In the genomic region with DNA sequence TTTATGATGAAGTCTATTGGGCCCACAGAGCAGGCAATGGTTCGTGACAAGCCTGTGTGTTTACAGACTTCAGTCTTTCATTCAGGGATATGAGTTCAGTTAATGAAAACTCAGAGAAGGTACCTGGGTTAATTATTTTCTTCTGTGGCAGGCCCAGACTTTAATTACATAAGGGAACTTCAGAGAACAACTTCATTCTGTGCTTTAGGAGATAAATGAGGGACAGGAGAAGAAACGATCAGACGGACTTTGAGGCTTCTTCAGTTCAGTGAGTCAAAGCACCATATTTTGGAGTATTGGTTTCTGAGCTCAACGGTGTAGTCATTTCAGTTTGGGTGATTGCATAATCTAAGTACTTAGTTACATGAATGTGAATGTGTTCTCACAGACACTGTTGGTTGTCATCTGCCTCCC, we compare ENCODE assay signal across 25 cellular contexts.
DNase-seq lines count a peak whose midpoint lies in the region; ATAC-seq, FAIRE-seq and TF ChIP-seq lines count a peak whose summit lies in the region.
"Had no signal": no experiment of that assay in that cellular context is flagged by ENCODE, and none has a peak within 500 bp of the region (broad histone marks: within the 10 kb centered on the region; RNA-seq: fewer than 3 reads in every experiment).

No MANE protein-coding gene starts in this region.

- 49% methylated on average over 4 of the region's 4 CpGs for WGBS in hepatocyte (ENCODE audit: low lambda C conversion rate, missing lambda C conversion rate)

- DNase-seq in GM18507 (ENCODE audit: extremely low spot score, insufficient read length, low read depth) (no peak), hepatocyte (ENCODE audit: low spot score) (peak; percentile 17), brain microvascular endothelial cell (no peak), 8988T (no peak), NCI-H345 (lab: John Stamatoyannopoulos, UW) (no peak), OCI-M1 (lab: John Stamatoyannopoulos, UW) (no peak)
- DNase-seq: activated CD4-positive, alpha-beta memory T cell treated with anti-CD3 and anti-CD28 coated beads for 36 hours; activated naive CD4-positive, alpha-beta T cell treated with anti-CD3 and anti-CD28 coated beads, Interleukin-2, amount 10 ng/mL, durations not matched to agents 7 days and 5 days; effector memory CD8-positive, alpha-beta T cell; head of caudate nucleus; immature natural killer cell; NCI-H1105; NCI-H2081 treated with DMSO at 0.1 percent for 48 hours; PC-3; stimulated activated CD4-positive, alpha-beta T cell treated with anti-CD3 and anti-CD28 coated beads, Interleukin-15, amount 100 ng/mL, for 24 hours; stimulated activated naive CD4-positive, alpha-beta T cell; thyroid gland had no signal

- in situ Hi-C loops in brain microvascular endothelial cell (cut with HindIII; ENCODE audit: low pct_ligation_motif_present, low sequenced_read_pairs): no loop called here

- TF ChIP-seq CTCF in hepatocyte (IDR thresholded peaks at IDR 0.05; ENCODE audit: poor library complexity): no peak
- no peak for TF ChIP-seq CTCF in brain microvascular endothelial cell (IDR thresholded peaks at IDR 0.05; ENCODE audit: low read depth, low read length, missing control alignments)

- H4K20me1 ChIP-seq in hepatocyte (ENCODE audit: insufficient read depth, poor library complexity, severe bottlenecking): no peaks in the 10 kb centered on the region
- H4K20me1 ChIP-seq: BLaER1 had no signal

- peak; percentile 63 for FAIRE-seq in GM18507 (lab: Jason Lieb, UNC)
- FAIRE-seq: A204.1, D721Med had no signal

- no peak overlapping the region for H3K4me3 ChIP-seq in hepatocyte
- H3K4me3 ChIP-seq in brain microvascular endothelial cell (ENCODE audit: low read depth, low read length): no peak overlapping the region
- H3K4me3 ChIP-seq: ascending aorta, BLaER1, neural progenitor cell, thyroid gland had no signal

- no peaks in the 10 kb centered on the region for H3K4me1 ChIP-seq in hepatocyte (ENCODE audit: insufficient read depth)
- H3K4me1 ChIP-seq: ascending aorta, BLaER1, neural progenitor cell, thyroid gland had no signal

- H2AFZ ChIP-seq in hepatocyte: no peak overlapping the region
- H2AFZ ChIP-seq: neural progenitor cell had no signal

- H3K27ac ChIP-seq in hepatocyte: peak overlapping the region; percentile 8
- H3K27ac ChIP-seq in brain microvascular endothelial cell: no peak overlapping the region
- H3K27ac ChIP-seq: ascending aorta, BLaER1, neural progenitor cell, thyroid gland, VCaP had no signal

- H3K4me2 ChIP-seq in hepatocyte: peak overlapping the region; percentile 35
- H3K4me2 ChIP-seq: BLaER1, neural progenitor cell had no signal

- H3K9me2 ChIP-seq in hepatocyte (replicated peaks; ENCODE audit: insufficient read depth): no peaks in the 10 kb centered on the region

- no peaks in the 10 kb centered on the region for H3K9me3 ChIP-seq in hepatocyte (ENCODE audit: low read depth)
- H3K9me3 ChIP-seq: ascending aorta, BLaER1, thyroid gland had no signal

- no peaks in the 10 kb centered on the region for H3K27me3 ChIP-seq in hepatocyte
- H3K27me3 ChIP-seq in brain microvascular endothelial cell (replicated peaks): no peaks in the 10 kb centered on the region
- H3K27me3 ChIP-seq: ascending aorta, BLaER1, neural progenitor cell, thyroid gland had no signal

- H3K79me2 ChIP-seq in hepatocyte: no peaks in the 10 kb centered on the region

- H3K36me3 ChIP-seq in hepatocyte (replicated peaks; ENCODE audit: insufficient read depth, low read depth) (no peaks in the 10 kb centered on the region), brain microvascular endothelial cell (replicated peaks) (no peaks in the 10 kb centered on the region)
- H3K36me3 ChIP-seq: ascending aorta, BLaER1, neural progenitor cell, thyroid gland had no signal

- ATAC-seq in GM19452 (IDR thresholded peaks at IDR 0.05; ENCODE audit: unreplicated experiment) (peak; percentile 67), HG03159 (IDR thresholded peaks at IDR 0.05; ENCODE audit: unreplicated experiment) (peak; percentile 58)
- ATAC-seq: effector memory CD8-positive, alpha-beta T cell; PC-3 had no signal
